Comparison of ENCODE assay signal across 28 cellular contexts in genomic region chr2:100929142-100929541, GRCh38.
"Had no signal": no experiment of that assay in that cellular context is flagged by ENCODE, and none has a peak within 500 bp of the region (broad histone marks: within the 10 kb centered on the region; RNA-seq: fewer than 3 reads in every experiment).

No MANE protein-coding gene starts in this region.

- H3K9me3 ChIP-seq: esophagus squamous epithelium, gastrocnemius medialis, lower lobe of right lung, right lobe of liver, testis, transverse colon had no signal

- H3K27ac ChIP-seq: brain microvascular endothelial cell, epithelial cell of prostate, esophagus squamous epithelium, gastrocnemius medialis, lower lobe of right lung, right lobe of liver, skin epidermis, testis, transverse colon had no signal

- H3K27me3 ChIP-seq: brain microvascular endothelial cell, esophagus squamous epithelium, gastrocnemius medialis, right lobe of liver, testis, transverse colon had no signal

- ATAC-seq: activated CD4-positive, alpha-beta T cell treated with anti-CD3 and anti-CD28 coated beads for 36 hours; gastrocnemius medialis; lower lobe of right lung; natural killer cell treated with Interleukin-12 subunit alpha and Interleukin-12 subunit beta and Interleukin-15 and Interleukin-18, amount 100 ng/mL, for 72 hours; right lobe of liver; stimulated activated naive CD8-positive, alpha-beta T cell treated with anti-CD3 and anti-CD28 coated beads, Interleukin-15, Interleukin-2, amounts not matched to agents 100 U/mL and 50 U/mL, for 24 hours had no signal

- DNase-seq: activated CD4-positive, alpha-beta T cell treated with anti-CD3 and anti-CD28 coated beads for 36 hours; activated CD4-positive, alpha-beta T cell treated with anti-CD3 and anti-CD28 coated beads, Interleukin-2, amount 50 U/mL, for 4 hours; activated CD4-positive, CD25-positive, alpha-beta regulatory T cell; activated CD8-positive, alpha-beta memory T cell treated with anti-CD3 and anti-CD28 coated beads for 24 hours; activated CD8-positive, alpha-beta memory T cell treated with anti-CD3 and anti-CD28 coated beads, Interleukin-2, amount 50 U/mL, for 48 hours; activated gamma-delta T cell; activated naive CD4-positive, alpha-beta T cell treated with anti-CD3 and anti-CD28 coated beads, Interleukin-2, amount 10 ng/mL, durations not matched to agents 7 days and 5 days; activated T-cell treated with anti-CD3 and anti-CD28 coated beads, Interleukin-2, amount 50 U/mL, for 24 hours; amniotic stem cell; brain microvascular endothelial cell; caudate nucleus; esophagus squamous epithelium; gastrocnemius medialis; glutamatergic neuron; hippocampal formation; kidney; lower lobe of right lung; mesendoderm; right lobe of liver; stimulated activated CD4-positive, alpha-beta T cell treated with anti-CD3 and anti-CD28 coated beads, Interleukin-12 subunit alpha, Interleukin-12 subunit beta, amount 100 ng/mL, for 4 hours; stimulated activated CD4-positive, alpha-beta T cell treated with anti-CD3 and anti-CD28 coated beads, Interleukin-4, amount 100 ng/mL, for 1 hour; stimulated activated naive CD8-positive, alpha-beta T cell treated with anti-CD3 and anti-CD28 coated beads, Interleukin-15, Interleukin-2, amounts not matched to agents 100 U/mL and 50 U/mL, for 24 hours; T-helper 1 cell; testis; transverse colon had no signal

- H3K36me3 ChIP-seq: gastrocnemius medialis, lower lobe of right lung had no signal

- H3K4me3 ChIP-seq: esophagus squamous epithelium, gastrocnemius medialis, lower lobe of right lung, right lobe of liver, skin epidermis, testis, transverse colon had no signal
